8 cellular contexts compared by ENCODE assay signal in the genomic region with DNA sequence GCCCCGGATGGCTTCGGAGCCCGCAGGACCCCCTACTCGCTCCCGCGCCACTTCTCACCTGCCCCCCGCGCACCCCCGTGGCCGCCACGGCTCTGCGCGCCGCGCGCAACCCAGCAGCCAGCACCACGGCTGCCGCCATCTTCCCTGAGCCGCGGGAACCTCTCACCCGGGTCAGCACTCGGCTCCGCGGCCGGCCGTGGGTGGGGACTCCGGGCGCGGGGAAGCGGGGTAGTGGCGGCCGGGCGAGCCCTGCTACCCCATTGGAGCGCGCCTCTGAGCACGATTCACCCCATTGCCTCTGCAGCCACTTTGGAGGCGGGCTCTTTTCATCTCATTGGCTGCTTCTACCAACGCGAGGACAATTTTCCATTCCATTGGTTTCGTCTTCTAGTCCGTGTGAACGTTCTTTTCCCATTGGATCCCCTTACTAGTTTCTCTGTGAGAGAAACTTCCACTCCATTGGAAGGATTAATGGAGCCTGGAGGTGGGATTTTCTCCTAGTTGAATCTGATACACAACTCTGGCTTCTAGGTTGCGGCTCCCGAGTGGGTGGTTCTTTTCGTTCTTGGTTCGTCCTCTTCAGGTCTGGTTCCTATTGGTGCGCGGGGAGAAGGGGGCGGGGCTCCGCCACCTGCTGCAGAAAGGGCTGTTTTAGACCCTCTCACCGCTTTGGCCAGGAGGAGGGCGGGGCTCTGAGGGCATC. TPM values are rescaled to one million over a fixed set of nuclear protein-coding genes. Genes with fewer than 3 reads are reported as not detected.
DNase-seq lines count a peak whose midpoint lies in the region; ATAC-seq and TF ChIP-seq lines count a peak whose summit lies in the region.

TSS of gene HINT2 (minus strand) at position 202 of the 703 bp plus-strand sequence. CDS start at position 139, 63 bp downstream.

- H3K4me1 ChIP-seq in SK-N-SH (ENCODE audit: control insufficient read depth in 1 of 2, insufficient read depth in 2 of 2, low read depth in 1 of 2, low read length in 1 of 2) (peaks cover 7 to 30% of the 10 kb centered on the region in 2 experiments; a peak in 3 of 4 replicates), gastroesophageal sphincter (peaks cover 0 to 47% (median 22%) of the 10 kb centered on the region in 3 donors)

- H3F3A ChIP-seq in SK-N-SH (replicated peaks; ENCODE audit: insufficient read depth), result peaks cover 24% of the 10 kb centered on the region

- H3K27me3 ChIP-seq in SK-N-SH (ENCODE audit: insufficient read depth) (no peaks in the 10 kb centered on the region), gastroesophageal sphincter (no peaks in the 10 kb centered on the region)

- peaks cover 8% of the 10 kb centered on the region; the same call in 1 of the 2 replicates for H3K79me2 ChIP-seq in SK-N-SH (ENCODE audit: insufficient read depth)

- H4K20me1 ChIP-seq in SK-N-SH (ENCODE audit: insufficient read depth), result no peaks in the 10 kb centered on the region

- POLR2A ChIA-PET in SK-N-SH (lab: Yijun Ruan, JAX), result interaction anchor here (0.8 to 1.7 kb wide), 3 partner anchors 25 to 151 kb away, joined by 4 to 5 read pairs (median 5); no protein-coding TSS in a partner anchor

- TF ChIP-seq POLR2A in gastroesophageal sphincter (IDR thresholded peaks at IDR 0.05), result peak; percentile 94 to 96

- TF ChIP-seq CTCF in SK-N-SH (IDR thresholded peaks at IDR 0.05), result no peak
- peak in 1 of 4 experiments; percentile 2 for TF ChIP-seq CTCF in gastroesophageal sphincter (IDR thresholded peaks at IDR 0.05)

- H3K36me3 ChIP-seq in SK-N-SH (replicated peaks in 1 of 2; ENCODE audit: control insufficient read depth in 1 of 2, insufficient read depth in 2 of 2, low read length in 1 of 2), result no peaks in the 10 kb centered on the region
- peaks cover 0 to 5% of the 10 kb centered on the region in 2 donors for H3K36me3 ChIP-seq in gastroesophageal sphincter

- no peak for TF ChIP-seq RAD21 in SK-N-SH (IDR thresholded peaks at IDR 0.05; ENCODE audit: low read length)

- peak within 1 kb of the TSS; percentile 77 to 96 for H3K27ac ChIP-seq in SK-N-SH (ENCODE audit: low read depth in 2 of 2, low read length in 1 of 2)
- H3K27ac ChIP-seq in gastroesophageal sphincter, result peak within 1 kb of the TSS; percentile 94 to 98 (median 98)

- TF ChIP-seq EP300 in SK-N-SH (IDR thresholded peaks at IDR 0.05; ENCODE audit: borderline replicate concordance in 1 of 2, low read depth in 1 of 2, low read length in 1 of 2) (no peak), gastroesophageal sphincter (IDR thresholded peaks at IDR 0.05) (no peak)

- H2AFZ ChIP-seq in SK-N-SH (ENCODE audit: low read depth), result peak within 1 kb of the TSS; percentile 98

- peak within 1 kb of the TSS; percentile 86 for H3K4me2 ChIP-seq in SK-N-SH

- peak; percentile 99 for DNase-seq in GM04504 (ENCODE audit: low read depth)
- peak; percentile 98 for DNase-seq in NCI-H1048 (lab: John Stamatoyannopoulos, UW)
- peak; percentile 95 for DNase-seq in SK-N-SH
- peak; percentile 99 for DNase-seq in activated naive CD4-positive, alpha-beta T cell treated with anti-CD3 and anti-CD28 coated beads, Interleukin-2, amount 50 U/mL, for 16 hours
- DNase-seq in non-pigmented ciliary epithelial cell (ENCODE audit: low read depth), result peak; percentile 96
- peak; percentile 99 for DNase-seq in superior temporal gyrus (ENCODE audit: extremely low spot score)

- H3K4me3 ChIP-seq in SK-N-SH (ENCODE audit: low read depth in 2 of 2, low read length in 1 of 2) (peak within 1 kb of the TSS; percentile 81 to 92), gastroesophageal sphincter (peak within 1 kb of the TSS; percentile 76 to 94)

- H3K9me2 ChIP-seq in SK-N-SH, result no peaks in the 10 kb centered on the region

- peak; percentile 78 for ATAC-seq in HG02571 (IDR thresholded peaks at IDR 0.05; ENCODE audit: unreplicated experiment)
- ATAC-seq in gastroesophageal sphincter, result peak; percentile 94

- H3K9me3 ChIP-seq in SK-N-SH, result no peaks in the 10 kb centered on the region
- H3K9me3 ChIP-seq in gastroesophageal sphincter, result no peaks in the 10 kb centered on the region

- H3K9ac ChIP-seq in SK-N-SH, result peak within 1 kb of the TSS; percentile 81

- WGBS in SK-N-SH (ENCODE audit: low lambda C conversion rate), result 1% methylated on average over 17 of the region's 52 CpGs
- WGBS in gastroesophageal sphincter (ENCODE audit: low coverage in 1 of 2), 2 donors, result 0% methylated on average over 2 to 9 of the region's 52 CpGs

- CTCF ChIA-PET in SK-N-SH (lab: Yijun Ruan, JAX), result interaction anchor here (0.6 to 5.6 kb wide), 13 partner anchors 9 to 83 kb away, joined by 3 to 44 read pairs (median 8); partner anchors contain the start of genes FAM221B, TLN1 and TMEM8B

TF ChIP-seq in SK-N-SH, 30 proteins besides CTCF, POLR2A, EP300 and RAD21 (continues in another document):
- TF ChIP-seq EZH2phosphoT487 (IDR thresholded peaks at IDR 0.05; ENCODE audit: borderline replicate concordance, low read depth) (no peak), NFIC (IDR thresholded peaks at IDR 0.05; ENCODE audit: borderline replicate concordance) (no peak), IRF3 (IDR thresholded peaks at IDR 0.05; ENCODE audit: low read depth, low read length) (peak; percentile 85), GATA2 (CRISPR knock-in tag; IDR thresholded peaks at IDR 0.05) (no peak), TAF1 (IDR thresholded peaks at IDR 0.05; ENCODE audit: borderline replicate concordance, low read depth, low read length) (peak; percentile 83), RCOR1 (IDR thresholded peaks at IDR 0.05; ENCODE audit: low read length) (no peak; the same call in 1 of the 2 replicates), POLR2AphosphoS5 (IDR thresholded peaks at IDR 0.05; ENCODE audit: low read depth, low read length) (peak; percentile 88), GABPA (IDR thresholded peaks at IDR 0.05; ENCODE audit: low read depth) (no peak), CHD2 (IDR thresholded peaks at IDR 0.05; ENCODE audit: low read length, partially characterized antibody) (peak; percentile 94), TCF12 (IDR thresholded peaks at IDR 0.05) (no peak), YY1 (IDR thresholded peaks at IDR 0.05; ENCODE audit: low read depth) (peak; percentile 89)
- TF ChIP-seq, protein P1, sequence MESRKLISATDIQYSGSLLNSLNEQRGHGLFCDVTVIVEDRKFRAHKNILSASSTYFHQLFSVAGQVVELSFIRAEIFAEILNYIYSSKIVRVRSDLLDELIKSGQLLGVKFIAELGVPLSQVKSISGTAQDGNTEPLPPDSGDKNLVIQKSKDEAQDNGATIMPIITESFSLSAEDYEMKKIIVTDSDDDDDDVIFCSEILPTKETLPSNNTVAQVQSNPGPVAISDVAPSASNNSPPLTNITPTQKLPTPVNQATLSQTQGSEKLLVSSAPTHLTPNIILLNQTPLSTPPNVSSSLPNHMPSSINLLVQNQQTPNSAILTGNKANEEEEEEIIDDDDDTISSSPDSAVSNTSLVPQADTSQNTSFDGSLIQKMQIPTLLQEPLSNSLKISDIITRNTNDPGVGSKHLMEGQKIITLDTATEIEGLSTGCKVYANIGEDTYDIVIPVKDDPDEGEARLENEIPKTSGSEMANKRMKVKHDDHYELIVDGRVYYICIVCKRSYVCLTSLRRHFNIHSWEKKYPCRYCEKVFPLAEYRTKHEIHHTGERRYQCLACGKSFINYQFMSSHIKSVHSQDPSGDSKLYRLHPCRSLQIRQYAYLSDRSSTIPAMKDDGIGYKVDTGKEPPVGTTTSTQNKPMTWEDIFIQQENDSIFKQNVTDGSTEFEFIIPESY (IDR thresholded peaks at IDR 0.05; ENCODE audit: borderline replicate concordance, low read depth), result peak; percentile 76; the same call in 1 of the 2 replicates
- TF ChIP-seq, protein P2, sequence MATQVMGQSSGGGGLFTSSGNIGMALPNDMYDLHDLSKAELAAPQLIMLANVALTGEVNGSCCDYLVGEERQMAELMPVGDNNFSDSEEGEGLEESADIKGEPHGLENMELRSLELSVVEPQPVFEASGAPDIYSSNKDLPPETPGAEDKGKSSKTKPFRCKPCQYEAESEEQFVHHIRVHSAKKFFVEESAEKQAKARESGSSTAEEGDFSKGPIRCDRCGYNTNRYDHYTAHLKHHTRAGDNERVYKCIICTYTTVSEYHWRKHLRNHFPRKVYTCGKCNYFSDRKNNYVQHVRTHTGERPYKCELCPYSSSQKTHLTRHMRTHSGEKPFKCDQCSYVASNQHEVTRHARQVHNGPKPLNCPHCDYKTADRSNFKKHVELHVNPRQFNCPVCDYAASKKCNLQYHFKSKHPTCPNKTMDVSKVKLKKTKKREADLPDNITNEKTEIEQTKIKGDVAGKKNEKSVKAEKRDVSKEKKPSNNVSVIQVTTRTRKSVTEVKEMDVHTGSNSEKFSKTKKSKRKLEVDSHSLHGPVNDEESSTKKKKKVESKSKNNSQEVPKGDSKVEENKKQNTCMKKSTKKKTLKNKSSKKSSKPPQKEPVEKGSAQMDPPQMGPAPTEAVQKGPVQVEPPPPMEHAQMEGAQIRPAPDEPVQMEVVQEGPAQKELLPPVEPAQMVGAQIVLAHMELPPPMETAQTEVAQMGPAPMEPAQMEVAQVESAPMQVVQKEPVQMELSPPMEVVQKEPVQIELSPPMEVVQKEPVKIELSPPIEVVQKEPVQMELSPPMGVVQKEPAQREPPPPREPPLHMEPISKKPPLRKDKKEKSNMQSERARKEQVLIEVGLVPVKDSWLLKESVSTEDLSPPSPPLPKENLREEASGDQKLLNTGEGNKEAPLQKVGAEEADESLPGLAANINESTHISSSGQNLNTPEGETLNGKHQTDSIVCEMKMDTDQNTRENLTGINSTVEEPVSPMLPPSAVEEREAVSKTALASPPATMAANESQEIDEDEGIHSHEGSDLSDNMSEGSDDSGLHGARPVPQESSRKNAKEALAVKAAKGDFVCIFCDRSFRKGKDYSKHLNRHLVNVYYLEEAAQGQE (IDR thresholded peaks at IDR 0.05; ENCODE audit: low read depth, low read length), result no peak

RNA-seq across cellular contexts. Expression of gene HINT2, which starts in this region (rescaled TPM):
- polyA plus RNA-seq in SK-N-SH (2012; rRNA removed), result 39.9 and 57.2 TPM in 2 replicates
- 35.2 and 41.2 TPM in 2 replicates for polyA plus RNA-seq in SK-N-SH (2012; cell fraction: cytosol; rRNA removed)
- 27.9 and 45.0 TPM in 2 replicates for polyA plus RNA-seq in SK-N-SH (2012; cell fraction: nucleus; rRNA removed)
- total RNA-seq in gastroesophageal sphincter, result 10 to 100 TPM; 12.7 to 29.4 (median 18.7) TPM

Comparison
In these comparisons a context has a peak if more than half of its experiments do, and no peak if none do; other contexts are left out.
1. Peak in every context shown above with its lines: DNase-seq, ATAC-seq, H3K4me3 ChIP-seq and H3K27ac ChIP-seq.